ENCODE assay signal across 8 cellular contexts in the genomic region with DNA sequence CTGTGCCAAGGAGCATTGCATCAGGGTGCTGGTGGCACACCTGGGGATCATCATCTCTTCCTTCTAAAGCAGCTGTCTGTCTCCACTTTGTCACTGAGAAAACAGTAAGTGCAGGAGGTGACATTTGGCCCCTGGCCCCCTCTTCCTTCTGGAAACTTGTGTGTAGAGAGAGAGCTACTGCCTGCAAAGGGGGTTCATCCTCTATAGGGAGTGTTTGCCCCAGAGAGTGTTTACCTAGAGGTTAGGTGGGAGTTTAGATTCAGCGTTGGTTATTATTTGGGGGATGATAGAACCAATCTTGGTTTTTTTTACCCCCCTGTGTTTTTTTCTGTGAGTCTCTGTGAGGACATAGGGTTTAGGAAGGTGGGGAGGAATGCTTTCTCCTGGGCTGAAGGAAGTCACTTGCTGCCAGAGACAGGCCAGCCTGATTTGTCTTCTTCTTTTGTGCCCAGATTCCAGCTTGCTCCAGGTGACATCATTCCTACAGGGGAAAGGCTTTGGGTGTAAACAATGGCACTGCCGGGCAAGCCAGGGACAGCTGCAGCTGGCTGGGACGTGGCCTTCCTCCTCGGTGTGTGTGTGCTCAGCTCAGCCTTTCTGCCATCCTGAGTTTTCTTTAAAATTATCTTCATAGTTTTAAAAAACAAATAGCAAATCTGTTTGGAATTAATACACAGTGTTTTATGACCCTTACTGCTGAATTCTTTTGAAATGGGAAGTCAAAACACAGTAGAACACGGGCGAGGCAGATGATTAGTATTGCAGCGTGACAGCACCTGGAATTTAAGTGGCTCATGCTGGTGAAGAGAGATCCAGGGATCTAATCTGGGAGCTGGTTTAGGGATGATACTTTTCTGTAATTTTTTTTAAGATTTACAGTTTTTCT. TPM values are rescaled to one million over a fixed set of nuclear protein-coding genes. Genes with fewer than 3 reads are reported as not detected.
DNase-seq lines count a peak whose midpoint lies in the region; ATAC-seq and TF ChIP-seq lines count a peak whose summit lies in the region.

No MANE protein-coding gene starts in this region.

- H3K4me1 Mint-ChIP-seq in endodermal cell: peaks cover 67% of the 10 kb centered on the region
- peaks cover 73% of the 10 kb centered on the region for H3K4me1 Mint-ChIP-seq in nephron progenitor cell

- 78 to 85% methylated on average over 5 to 7 of the region's 7 CpGs for WGBS in endodermal cell (ENCODE audit: insufficient coverage in 1 of 2, insufficient read length in 1 of 2), 2 experiments

- H3K27ac ChIP-seq in endodermal cell (ENCODE audit: low read depth, low read length): peak overlapping the region; percentile 82

- TF ChIP-seq CTCF in GM06990 (IDR thresholded peaks at IDR 0.05; ENCODE audit: insufficient read depth, low read length, poor library complexity, severe bottlenecking) (no peak), endodermal cell (conservative IDR thresholded peaks at IDR 0.05) (no peak), nephron progenitor cell (IDR thresholded peaks at IDR 0.05) (no peak)

- H3K36me3 ChIP-seq in GM06990 (ENCODE audit: control insufficient read depth, insufficient read depth, low read length) (peaks cover 6% of the 10 kb centered on the region), endodermal cell (ENCODE audit: control insufficient read depth, insufficient read depth, low read length) (peaks cover 71% of the 10 kb centered on the region)

- H3K4me3 ChIP-seq in GM06990 (replicated peaks; ENCODE audit: low read depth, low read length): peak overlapping the region; percentile 46; the same call in 1 of the 2 replicates
- H3K4me3 ChIP-seq in endodermal cell (ENCODE audit: low read length): peak overlapping the region; percentile 14

- H3K4me1 ChIP-seq in endodermal cell (ENCODE audit: control insufficient read depth, insufficient read depth, low read length): peaks cover 36% of the 10 kb centered on the region

- no peak for DNase-seq in GM06990 (ENCODE audit: extremely low read depth, insufficient read length)
- peak; percentile 58 for DNase-seq in NCI-H748 (lab: John Stamatoyannopoulos, UW; ENCODE audit: unreplicated experiment)
- DNase-seq in endodermal cell: no peak
- no peak for DNase-seq in nephron progenitor cell

- peak overlapping the region; percentile 57 for H3K9ac ChIP-seq in endodermal cell (ENCODE audit: extremely low read depth, low read length, poor library complexity, severe bottlenecking)

- peaks cover 12% of the 10 kb centered on the region for H3K9me3 Mint-ChIP-seq in endodermal cell
- peaks cover 26% of the 10 kb centered on the region for H3K9me3 Mint-ChIP-seq in nephron progenitor cell

- H3K36me3 Mint-ChIP-seq in endodermal cell (ENCODE audit: low read depth) (peaks cover 39% of the 10 kb centered on the region), nephron progenitor cell (ENCODE audit: low read depth) (peaks cover 44% of the 10 kb centered on the region)

- H3K4me3 Mint-ChIP-seq in endodermal cell (peak overlapping the region; percentile 4), nephron progenitor cell (peak overlapping the region; percentile 58)

- H3K27ac Mint-ChIP-seq in endodermal cell (peak overlapping the region; percentile 94), nephron progenitor cell (peak overlapping the region; percentile 96)

- peaks cover 20% of the 10 kb centered on the region for H3K9me3 ChIP-seq in endodermal cell (ENCODE audit: control insufficient read depth, low read length)

- ATAC-seq in HG03097 (IDR thresholded peaks at IDR 0.05; ENCODE audit: low FRiP score, unreplicated experiment): no peak
- ATAC-seq in esophagus mucosa: no peak
- ATAC-seq in HG03378 (IDR thresholded peaks at IDR 0.05; ENCODE audit: unreplicated experiment): no peak
- ATAC-seq in HG03521 (IDR thresholded peaks at IDR 0.05; ENCODE audit: unreplicated experiment): no peak

- H3K27me3 Mint-ChIP-seq in endodermal cell (ENCODE audit: insufficient read depth) (no peaks in the 10 kb centered on the region), nephron progenitor cell (ENCODE audit: low read depth, poor library complexity) (peaks cover 8% of the 10 kb centered on the region)

- H3K27me3 ChIP-seq in GM06990 (replicated peaks; ENCODE audit: control insufficient read depth, insufficient read depth, low read length): no peaks in the 10 kb centered on the region
- no peaks in the 10 kb centered on the region for H3K27me3 ChIP-seq in endodermal cell (ENCODE audit: control insufficient read depth, insufficient read depth, low read length, poor library complexity, severe bottlenecking)

RNA-seq across cellular contexts. Expression of gene PRRC2B, which starts 24.5 kb away (rescaled TPM):
- total RNA-seq in endodermal cell (100 to 1,000 TPM; 309 to 334 TPM), esophagus mucosa (82.9 TPM)
- 182 TPM for polyA plus RNA-seq in endodermal cell (2013, experiment 1 of 2)
- 205 TPM for polyA plus RNA-seq in endodermal cell (2013, experiment 2 of 2)
